8 cellular contexts compared by ENCODE assay signal in genomic region chr3:4302747-4303146, GRCh38. TPM values are rescaled to one million over a fixed set of nuclear protein-coding genes. Genes with fewer than 3 reads are reported as not detected.
A peak's percentile ranks its signal among the peaks of the same experiment; 100 is the strongest.
DNase-seq lines count a peak whose midpoint lies in the region; ATAC-seq and TF ChIP-seq lines count a peak whose summit lies in the region.

No MANE protein-coding gene starts in this region.

- H3K36me3 Mint-ChIP-seq in activated B cell treated with CpG ODN at 0.5 μM for 24 hours (ENCODE audit: low read depth), result peaks cover 13% of the 10 kb centered on the region

- peaks cover 11% of the 10 kb centered on the region for H3K4me1 Mint-ChIP-seq in activated B cell treated with CpG ODN at 0.5 μM for 24 hours

- H3K27ac Mint-ChIP-seq in activated B cell treated with CpG ODN at 0.5 μM for 24 hours, result peak overlapping the region; percentile 98

- H3K9me3 ChIP-seq in HAP-1 (no peaks in the 10 kb centered on the region), left ventricle myocardium inferior (replicated peaks) (no peaks in the 10 kb centered on the region)

- intact Hi-C loops in activated B cell treated with CpG ODN at 0.5 μM for 24 hours (cut with micrococcal nuclease) (loop anchor here (1.0 to 10.0 kb wide), 6 partner anchors 164 to 1176 kb away; partner anchors contain the start of genes ARL8B, CRBN, ITPR1 and SUMF1), left ventricle myocardium inferior (cut with micrococcal nuclease) (no loop called here)

- no peaks in the 10 kb centered on the region for H3K27me3 Mint-ChIP-seq in activated B cell treated with CpG ODN at 0.5 μM for 24 hours

- in situ Hi-C loops in HAP-1 (cut with MboI; ENCODE audit: low sequenced_read_pairs), result loop anchor here (25.0 kb wide), 1 partner anchor 685 kb away; the partner anchor contains the start of gene BHLHE40

- H3K4me1 ChIP-seq in HAP-1 (peaks cover 5% of the 10 kb centered on the region), left ventricle myocardium inferior (peaks cover 50% of the 10 kb centered on the region)

- peak overlapping the region; percentile 98 for H3K4me3 Mint-ChIP-seq in activated B cell treated with CpG ODN at 0.5 μM for 24 hours

- H3K27me3 ChIP-seq in HAP-1 (ENCODE audit: low read depth) (no peaks in the 10 kb centered on the region), left ventricle myocardium inferior (ENCODE audit: low read depth) (no peaks in the 10 kb centered on the region)

- no peaks in the 10 kb centered on the region; the same call in 1 of the 2 replicates for H3K36me3 ChIP-seq in HAP-1 (replicated peaks)
- H3K36me3 ChIP-seq in left ventricle myocardium inferior, result no peaks in the 10 kb centered on the region

- ATAC-seq in activated B cell treated with CpG ODN at 0.5 μM for 24 hours (ENCODE audit: low read depth) (no peak), GM18861 (IDR thresholded peaks at IDR 0.05; ENCODE audit: unreplicated experiment) (no peak), HG02571 (IDR thresholded peaks at IDR 0.05; ENCODE audit: unreplicated experiment) (no peak)

- TF ChIP-seq CTCF in activated B cell treated with CpG ODN at 0.5 μM for 24 hours (IDR thresholded peaks at IDR 0.05) (no peak), left ventricle myocardium inferior (IDR thresholded peaks at IDR 0.05; ENCODE audit: borderline replicate concordance) (no peak)

- DNase-seq in HAP-1 (ENCODE audit: low spot score in 2 of 2) (no peak), activated B cell treated with CpG ODN at 0.5 μM for 24 hours (no peak), left ventricle myocardium inferior (no peak), EL (no peak), C1 segment of cervical spinal cord (lab: John Stamatoyannopoulos, UW) (no peak)
- DNase-seq in stimulated activated CD8-positive, alpha-beta memory T cell treated with anti-CD3 and anti-CD28 coated beads, Interleukin-4, amount 100 ng/mL, for 48 hours, result peak; percentile 26

- POLR2A ChIA-PET in activated B cell treated with CpG ODN at 0.5 μM for 24 hours (lab: Charles Lee), result no interaction called here

- peak overlapping the region; percentile 95 for H3K27ac ChIP-seq in left ventricle myocardium inferior (replicated peaks)

- H3K4me3 ChIP-seq in HAP-1, result peak overlapping the region; percentile 58
- H3K4me3 ChIP-seq in left ventricle myocardium inferior, result peak overlapping the region; percentile 78

- H3K9me3 Mint-ChIP-seq in activated B cell treated with CpG ODN at 0.5 μM for 24 hours, result no peaks in the 10 kb centered on the region

- CTCF ChIA-PET in activated B cell treated with CpG ODN at 0.5 μM for 24 hours (lab: Charles Lee), result no interaction called here

RNA-seq across cellular contexts. Expression of gene SETMAR, which starts 0.4 kb away (rescaled TPM):
- total RNA-seq in activated B cell treated with CpG ODN at 0.5 μM for 24 hours (10.3 and 11.4 TPM in 2 replicates), left ventricle myocardium inferior (16.6 TPM)
